ENCODE assay signal across 8 cellular contexts in the genomic region with DNA sequence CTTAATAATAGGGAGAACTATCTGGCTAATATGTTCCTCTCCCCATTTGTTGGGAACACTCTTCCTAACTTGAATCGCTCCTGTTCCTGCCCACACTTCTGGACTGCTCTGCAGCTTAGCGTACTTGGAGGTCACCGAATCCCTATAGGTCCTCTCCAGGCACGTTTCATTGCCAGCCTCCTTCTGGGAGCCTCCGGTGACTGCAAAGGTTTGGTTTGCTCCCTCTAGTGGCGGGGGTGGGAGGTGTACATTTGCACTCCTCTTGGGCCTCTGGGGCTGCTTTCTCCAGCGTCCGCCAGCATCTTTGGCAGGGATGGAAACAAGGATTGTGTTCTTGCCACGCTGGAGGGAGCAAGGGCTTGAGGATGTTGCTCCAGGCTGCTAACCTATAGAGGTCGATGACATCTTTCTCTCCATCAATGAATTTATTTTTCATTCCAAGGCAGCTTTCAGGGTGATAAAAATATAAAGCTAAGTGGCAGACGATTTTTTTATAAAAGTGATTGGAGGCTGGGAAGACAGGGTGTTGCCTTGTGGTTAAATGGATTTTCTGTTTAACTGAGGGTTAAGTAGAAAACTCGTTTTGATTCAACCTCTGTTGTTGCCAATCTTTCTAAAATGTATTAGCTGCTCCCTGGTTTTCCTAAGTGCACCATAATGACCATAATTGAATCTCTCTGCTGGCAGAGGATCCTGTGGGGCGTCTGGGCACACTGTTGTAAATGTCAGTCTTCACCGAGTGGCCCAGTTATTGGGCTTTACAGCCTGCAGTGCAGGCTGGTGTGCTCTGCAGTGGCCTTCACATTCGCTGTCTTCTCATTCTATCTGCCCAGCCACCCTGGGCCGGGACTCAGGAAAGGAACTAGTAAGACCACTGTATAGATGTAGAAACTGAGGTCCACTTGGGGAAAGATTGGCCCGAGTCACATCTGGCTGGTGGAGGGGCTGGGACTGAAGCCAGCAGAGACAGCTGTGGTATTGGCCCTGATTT. TPM values are rescaled to one million over a fixed set of nuclear protein-coding genes. Genes with fewer than 3 reads are reported as not detected.
DNase-seq lines count a peak whose midpoint lies in the region; ATAC-seq and TF ChIP-seq lines count a peak whose summit lies in the region.

No MANE protein-coding gene starts in this region.

- H3K27ac ChIP-seq in esophagus squamous epithelium (peak overlapping the region in 3 of 4 donors; percentile 20 to 73 (median 56)), upper lobe of left lung (no peak overlapping the region)

- 31 to 44% methylated on average over 13 to 17 of the region's 17 CpGs for WGBS in esophagus squamous epithelium, 2 donors
- 53 to 58% methylated on average over 17 of the region's 17 CpGs for WGBS in upper lobe of left lung, 2 donors

- intact Hi-C loops in esophagus squamous epithelium (cut with DNase I), result loop anchor here (10.0 kb wide), 1 partner anchor 221 kb away; no protein-coding TSS in a partner anchor

- no peak for TF ChIP-seq EP300 in upper lobe of left lung (IDR thresholded peaks at IDR 0.05)

- TF ChIP-seq POLR2A in esophagus squamous epithelium (IDR thresholded peaks at IDR 0.05) (no peak), upper lobe of left lung (IDR thresholded peaks at IDR 0.05) (no peak)

- no peaks in the 10 kb centered on the region for H3K27me3 ChIP-seq in esophagus squamous epithelium
- H3K27me3 ChIP-seq in upper lobe of left lung, result no peaks in the 10 kb centered on the region

- H3K36me3 ChIP-seq in esophagus squamous epithelium (no peaks in the 10 kb centered on the region), upper lobe of left lung (no peaks in the 10 kb centered on the region)

- H3K9me3 ChIP-seq in esophagus squamous epithelium (no peaks in the 10 kb centered on the region), upper lobe of left lung (no peaks in the 10 kb centered on the region)

- H3K4me1 ChIP-seq in esophagus squamous epithelium (peaks cover 6 to 36% (median 14%) of the 10 kb centered on the region in 3 donors), upper lobe of left lung (peaks cover 9 to 19% (median 15%) of the 10 kb centered on the region in 4 donors)

- ATAC-seq in omental fat pad (ENCODE audit: low FRiP score), result peak; percentile 39
- ATAC-seq in upper lobe of left lung (ENCODE audit: low FRiP score in 2 of 2), result peak in 1 of 2 donors; percentile 49

- H3K4me3 ChIP-seq in esophagus squamous epithelium, result no peak overlapping the region
- H3K4me3 ChIP-seq in upper lobe of left lung, result no peak overlapping the region

- peak; percentile 71 for TF ChIP-seq CTCF in AG09319 (IDR thresholded peaks at IDR 0.05; ENCODE audit: low read depth, low read length)
- peak; percentile 38 to 76 (median 66) for TF ChIP-seq CTCF in esophagus squamous epithelium (IDR thresholded peaks at IDR 0.05)
- peak in 1 of 3 donors; percentile 16 for TF ChIP-seq CTCF in omental fat pad (IDR thresholded peaks at IDR 0.05)
- peak; percentile 44 to 67 (median 60) for TF ChIP-seq CTCF in upper lobe of left lung (IDR thresholded peaks at IDR 0.05)

- no peak for DNase-seq in AG09319 (ENCODE audit: extremely low read depth, low read depth)
- DNase-seq in GM19238 (ENCODE audit: insufficient read length, low spot score), result peak; percentile 31
- peak; percentile 22 for DNase-seq in NCI-H774 (lab: John Stamatoyannopoulos, UW)
- peak; percentile 11 to 44 (median 37) for DNase-seq in activated CD8-positive, alpha-beta memory T cell treated with anti-CD3 and anti-CD28 coated beads for 48 hours (ENCODE audit: low read depth in 2 of 3, low spot score in 2 of 3)
- no peak for DNase-seq in esophagus squamous epithelium (lab: John Stamatoyannopoulos, UW)
- DNase-seq in omental fat pad (ENCODE audit: low spot score), result peak; percentile 29
- DNase-seq in upper lobe of left lung, result peak in 1 of 2 donors; percentile 33
- DNase-seq in hippocampal formation (lab: John Stamatoyannopoulos, UW), result no peak

RNA-seq across cellular contexts. Expression of a gene that starts 48.9 kb away (rescaled TPM):
- total RNA-seq in esophagus squamous epithelium, result 1 to 10 TPM in 3 of 4 donors, under 1 TPM in 1; 0.80 to 4.4 (median 2.0) TPM
- 10 to 100 TPM in 1 of 4 donors, 1 to 10 TPM in 3; 2.2 to 18.1 (median 3.4) TPM for total RNA-seq in omental fat pad
- 10 to 100 TPM in 4 of 6 donors, 1 to 10 TPM in 2; 8.2 to 48.6 (median 17.5) TPM for total RNA-seq in upper lobe of left lung

Comparison
In these comparisons a context has a peak if more than half of its experiments do, and no peak if none do; other contexts are left out.
1. DNase-seq: peak in GM19238 (single experiment), NCI-H774 (single experiment), activated CD8-positive, alpha-beta memory T cell treated with anti-CD3 and anti-CD28 coated beads for 48 hours (3 of 3) and omental fat pad (single experiment); none in AG09319 (single experiment), esophagus squamous epithelium (single experiment) and hippocampal formation (0 of 2).
2. H3K27ac ChIP-seq: peak in esophagus squamous epithelium (3 of 4); none in upper lobe of left lung (0 of 4).